In genomic region chr4:139734201-139734874, GRCh38 we compare ENCODE assay signal across 8 cellular contexts.
A peak's percentile ranks its signal among the peaks of the same experiment; 100 is the strongest.
DNase-seq lines count a peak whose midpoint lies in the region; ATAC-seq and TF ChIP-seq lines count a peak whose summit lies in the region.

No MANE protein-coding gene starts in this region.

- DNase-seq in DMS53 (lab: John Stamatoyannopoulos, UW) (peak; percentile 39), DMS53 treated with DMSO at 0.1 percent for 48 hours (lab: John Stamatoyannopoulos, UW; ENCODE audit: unreplicated experiment) (no peak), Peyer's patch (no peak), esophagus muscularis mucosa (ENCODE audit: extremely low spot score) (no peak), T1000 (lab: John Stamatoyannopoulos, UW) (no peak), SW 1271 (lab: John Stamatoyannopoulos, UW) (no peak)
- no peak for DNase-seq in natural killer cell treated with Interleukin-12 subunit alpha and Interleukin-12 subunit beta and Interleukin-15 and Interleukin-18, amount 100 ng/mL, for 72 hours (ENCODE audit: low spot score)
- no peak for DNase-seq in stimulated activated CD4-positive, alpha-beta T cell treated with anti-CD3 and anti-CD28 coated beads, Interleukin-4, amount 100 ng/mL, for 24 hours

- peaks cover 0 to 11% (median 5%) of the 10 kb centered on the region in 4 donors for H3K4me1 ChIP-seq in Peyer's patch
- peaks cover 18 to 33% (median 30%) of the 10 kb centered on the region in 4 donors for H3K4me1 ChIP-seq in esophagus muscularis mucosa

- H3K4me3 Mint-ChIP-seq in natural killer cell treated with Interleukin-12 subunit alpha and Interleukin-12 subunit beta and Interleukin-15 and Interleukin-18, amount 100 ng/mL, for 72 hours = peak overlapping the region; percentile 72

- H3K27me3 Mint-ChIP-seq in natural killer cell treated with Interleukin-12 subunit alpha and Interleukin-12 subunit beta and Interleukin-15 and Interleukin-18, amount 100 ng/mL, for 72 hours = peaks cover 21 to 37% of the 10 kb centered on the region in 2 donors

- no peak for TF ChIP-seq EP300 in esophagus muscularis mucosa (IDR thresholded peaks at IDR 0.05)

- H3K36me3 ChIP-seq in Peyer's patch (no peaks in the 10 kb centered on the region), esophagus muscularis mucosa (no peaks in the 10 kb centered on the region)

- no peaks in the 10 kb centered on the region for H3K9me3 Mint-ChIP-seq in natural killer cell treated with Interleukin-12 subunit alpha and Interleukin-12 subunit beta and Interleukin-15 and Interleukin-18, amount 100 ng/mL, for 72 hours

- peak overlapping the region; percentile 50 to 77 (median 56) for H3K27ac ChIP-seq in Peyer's patch
- H3K27ac ChIP-seq in esophagus muscularis mucosa (replicated peaks in 1 of 4) = peak overlapping the region; percentile 90 to 91 (median 90)

- H3K9me3 ChIP-seq in Peyer's patch (no peaks in the 10 kb centered on the region), esophagus muscularis mucosa (no peaks in the 10 kb centered on the region)

- no peaks in the 10 kb centered on the region for H3K27me3 ChIP-seq in Peyer's patch
- no peaks in the 10 kb centered on the region for H3K27me3 ChIP-seq in esophagus muscularis mucosa

- H3K4me3 ChIP-seq in Peyer's patch (peak overlapping the region; percentile 24 to 61 (median 40)), esophagus muscularis mucosa (peak overlapping the region; percentile 57 to 66 (median 60))

- no peak for TF ChIP-seq POLR2A in Peyer's patch (IDR thresholded peaks at IDR 0.05)
- TF ChIP-seq POLR2A in esophagus muscularis mucosa (IDR thresholded peaks at IDR 0.05; ENCODE audit: low read depth) = no peak

- H3K27ac Mint-ChIP-seq in natural killer cell treated with Interleukin-12 subunit alpha and Interleukin-12 subunit beta and Interleukin-15 and Interleukin-18, amount 100 ng/mL, for 72 hours = peak overlapping the region in 1 of 2 donors; percentile 55

- TF ChIP-seq CTCF in Peyer's patch (IDR thresholded peaks at IDR 0.05) = no peak
- no peak for TF ChIP-seq CTCF in esophagus muscularis mucosa (IDR thresholded peaks at IDR 0.05)

- intact Hi-C loops in esophagus muscularis mucosa (cut with DNase I) = loop anchor here (2.0 to 10.0 kb wide), 5 partner anchors 67 to 590 kb away; partner anchors contain the start of gene MGST2

- 6% methylated on average over 14 of the region's 14 CpGs for WGBS in esophagus muscularis mucosa

- peaks cover 8 to 9% of the 10 kb centered on the region in 2 donors for H3K4me1 Mint-ChIP-seq in natural killer cell treated with Interleukin-12 subunit alpha and Interleukin-12 subunit beta and Interleukin-15 and Interleukin-18, amount 100 ng/mL, for 72 hours (ENCODE audit: low read depth in 2 of 2)

- no peak for ATAC-seq in natural killer cell treated with Interleukin-12 subunit alpha and Interleukin-12 subunit beta and Interleukin-15 and Interleukin-18, amount 100 ng/mL, for 72 hours

- H3K36me3 Mint-ChIP-seq in natural killer cell treated with Interleukin-12 subunit alpha and Interleukin-12 subunit beta and Interleukin-15 and Interleukin-18, amount 100 ng/mL, for 72 hours = no peaks in the 10 kb centered on the region
